In the genomic region with DNA sequence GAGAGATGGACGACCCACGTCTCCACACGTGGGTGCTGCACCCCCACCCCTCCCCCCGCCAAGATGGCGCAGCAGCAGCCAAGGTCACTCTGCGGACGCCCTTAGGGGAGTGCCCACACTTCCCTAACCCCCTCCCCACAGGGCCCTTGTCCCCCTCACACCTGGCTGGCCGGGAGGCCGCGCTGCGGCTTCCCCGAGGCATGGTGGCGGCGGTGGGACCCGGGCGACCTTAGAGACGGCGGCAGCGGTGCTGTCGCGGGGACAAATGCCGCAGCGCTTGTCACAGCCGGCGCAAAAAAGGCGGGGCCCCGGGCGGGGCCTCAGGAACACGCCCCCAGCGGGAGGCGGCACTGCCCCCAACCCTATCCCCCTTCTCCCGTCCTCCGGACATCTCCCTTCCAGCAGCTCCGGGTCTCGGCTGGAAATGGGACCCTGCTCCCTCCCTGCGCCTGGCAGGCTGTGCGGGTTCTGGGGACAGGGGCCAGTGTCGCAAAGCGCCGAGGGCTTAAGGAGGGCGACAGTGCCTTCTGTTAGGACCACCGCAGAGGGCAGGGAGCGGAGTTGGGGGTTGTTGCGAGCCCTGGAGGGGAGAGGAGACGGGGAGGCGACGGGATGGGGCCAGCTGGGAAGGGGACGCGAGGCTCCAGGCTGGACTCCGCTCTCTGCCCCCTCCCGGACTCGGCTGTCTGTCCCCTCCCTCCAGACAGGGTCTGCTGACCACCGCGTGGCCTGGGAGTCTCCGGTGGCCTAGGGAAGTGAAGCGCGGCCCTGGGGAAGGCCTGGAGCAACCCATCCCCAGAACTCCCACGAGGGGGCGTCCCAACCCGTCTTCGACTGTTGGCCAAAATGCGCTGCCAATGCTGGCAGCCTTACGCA, we compare ENCODE assay signal across 8 cellular contexts. TPM values are rescaled to one million over a fixed set of nuclear protein-coding genes. Genes with fewer than 3 reads are reported as not detected.
DNase-seq lines count a peak whose midpoint lies in the region; ATAC-seq and TF ChIP-seq lines count a peak whose summit lies in the region.

A gene (minus strand): TSS at position 300 of the 876 bp plus-strand sequence. CDS start 98 bp downstream, at position 202.

- TF ChIP-seq CTCF in lower leg skin (IDR thresholded peaks at IDR 0.05) = peak in 1 of 3 donors; percentile 6

- DNase-seq in EL = peak; percentile 72
- peak; percentile 53 for DNase-seq in NCI-H524 treated with DMSO at 0.1 percent for 48 hours (lab: John Stamatoyannopoulos, UW)
- DNase-seq in activated CD4-positive, alpha-beta T cell treated with anti-CD3 and anti-CD28 coated beads, Interleukin-2, amount 50 U/mL, for 1 hour = peak; percentile 70
- peak; percentile 66 to 84 for DNase-seq in dermis microvascular lymphatic vessel endothelial cell (ENCODE audit: low read depth in 2 of 2)
- DNase-seq in lower leg skin (ENCODE audit: low spot score in 2 of 2) = peak; percentile 74 to 96
- DNase-seq in stimulated activated CD4-positive, alpha-beta T cell treated with anti-CD3 and anti-CD28 coated beads, Interleukin-4, amount 100 ng/mL, for 24 hours = peak; percentile 79

- peak within 1 kb of the TSS; percentile 51 for H3K4me3 ChIP-seq in lower leg skin (ENCODE audit: low read depth, poor library complexity, severe bottlenecking)

- 0 to 2% methylated on average over 35 to 43 of the region's 63 CpGs for WGBS in lower leg skin, 2 donors

- TF ChIP-seq POLR2A in lower leg skin (IDR thresholded peaks at IDR 0.05) = no peak

- intact Hi-C loops in lower leg skin (cut with DNase I; ENCODE audit: low total_unique reads) = loop anchor here (5.0 kb wide), 1 partner anchor 84 kb away; no protein-coding TSS in a partner anchor

- ATAC-seq in HG02759 (IDR thresholded peaks at IDR 0.05; ENCODE audit: unreplicated experiment) (peak; percentile 50), HG03342 (IDR thresholded peaks at IDR 0.05; ENCODE audit: unreplicated experiment) (no peak)

RNA-seq across cellular contexts. Expression of the gene that starts here (rescaled TPM):
- total RNA-seq in dermis microvascular lymphatic vessel endothelial cell (7.4 and 15.2 TPM in 2 replicates), lower leg skin (10 to 100 TPM in 2 of 4 donors, 1 to 10 TPM in 2; 3.8 to 28.3 (median 11.4) TPM)
